ENCODE assay signal across 9 cellular contexts in the genomic region with DNA sequence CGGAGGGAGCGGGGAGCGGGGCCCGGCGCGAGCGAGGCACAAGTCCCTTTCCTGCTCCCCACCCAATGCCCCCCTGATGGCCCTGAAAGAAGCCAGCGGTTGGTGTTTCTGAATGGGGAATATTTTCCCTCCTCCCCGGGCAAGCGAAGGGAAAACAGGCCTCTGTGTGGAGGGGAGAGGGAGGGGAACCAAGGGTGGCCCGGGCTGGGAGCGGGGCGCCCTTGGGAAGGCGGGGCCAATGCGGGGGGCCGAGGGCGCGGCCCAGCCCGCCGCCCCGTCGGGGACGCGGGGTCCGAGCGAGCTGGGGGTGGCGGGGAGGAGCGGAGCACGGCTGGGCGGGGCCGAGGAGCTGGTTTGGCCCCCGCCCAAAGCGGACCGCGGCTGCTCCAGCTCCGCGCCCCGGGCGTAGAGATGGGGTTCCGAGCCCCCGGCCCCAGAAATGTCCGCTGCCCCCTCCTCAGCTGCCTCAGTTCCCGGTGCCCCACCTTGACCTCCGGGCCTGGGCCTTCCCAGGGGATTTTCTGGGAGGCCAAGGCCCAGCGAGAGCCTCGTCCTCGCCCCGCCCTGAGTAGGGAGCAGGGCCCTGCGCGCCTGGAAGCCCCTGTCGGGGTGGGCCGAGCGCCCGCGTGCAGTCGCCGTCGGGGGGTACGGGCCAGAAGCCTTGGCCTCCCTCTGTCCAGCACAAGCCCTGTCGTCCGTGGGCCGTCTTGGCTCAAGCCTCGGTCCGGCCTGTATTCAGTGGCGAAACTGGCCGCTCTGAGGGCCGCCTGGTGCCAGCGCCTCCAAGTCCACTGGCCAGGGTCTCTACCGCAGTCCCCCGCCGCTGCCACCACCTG. TPM values are rescaled to one million over a fixed set of nuclear protein-coding genes. Genes with fewer than 3 reads are reported as not detected.
DNase-seq lines count a peak whose midpoint lies in the region; ATAC-seq and TF ChIP-seq lines count a peak whose summit lies in the region.
"Had no signal": no experiment of that assay in that cellular context is flagged by ENCODE, and none has a peak within 500 bp of the region (broad histone marks: within the 10 kb centered on the region; RNA-seq: fewer than 3 reads in every experiment).

No MANE protein-coding gene starts in this region.

- peak overlapping the region; percentile 33 for H3K4me3 ChIP-seq in GM12864 (ENCODE audit: low read depth, low read length)
- peak overlapping the region; percentile 26 to 65 (median 54) for H3K4me3 ChIP-seq in heart left ventricle
- H3K4me3 ChIP-seq in retinal pigment epithelial cell (ENCODE audit: low read length): peak overlapping the region; percentile 30
- no peak overlapping the region for H3K4me3 ChIP-seq in WERI-Rb-1 (ENCODE audit: low read depth, low read length)

- H3K27me3 ChIP-seq in heart left ventricle: no peaks in the 10 kb centered on the region
- H3K27me3 ChIP-seq in WERI-Rb-1 (ENCODE audit: insufficient read depth, low read depth, severe bottlenecking): no peaks in the 10 kb centered on the region

- H3K9me3 Mint-ChIP-seq in activated T-cell treated with anti-CD3 and anti-CD28 coated beads, Interleukin-2, amount 50 U/mL, for 72 hours: no peaks in the 10 kb centered on the region

- ATAC-seq in activated T-cell treated with anti-CD3 and anti-CD28 coated beads, Interleukin-2, amount 50 U/mL, for 72 hours (replicated peaks in 1 of 2): no peak
- ATAC-seq in heart left ventricle: peak in 2 of 4 donors; percentile 4 to 19
- ATAC-seq in GM21619 (IDR thresholded peaks at IDR 0.05; ENCODE audit: unreplicated experiment): no peak

- H3K4me3 Mint-ChIP-seq in activated T-cell treated with anti-CD3 and anti-CD28 coated beads, Interleukin-2, amount 50 U/mL, for 72 hours: peak overlapping the region; percentile 69 to 81

- peaks cover 27% of the 10 kb centered on the region for H3K4me1 Mint-ChIP-seq in activated T-cell treated with anti-CD3 and anti-CD28 coated beads, Interleukin-2, amount 50 U/mL, for 72 hours (ENCODE audit: low read depth)

- TF ChIP-seq POLR2A in heart left ventricle (IDR thresholded peaks at IDR 0.05): peak in 1 of 2 donors; percentile 31

- H3K27ac ChIP-seq in heart left ventricle (peak overlapping the region; percentile 87 to 99 (median 92)), WERI-Rb-1 (no peak overlapping the region)
- H3K27ac ChIP-seq: KMS-11 had no signal

- peaks cover 0 to 42% (median 24%) of the 10 kb centered on the region in 12 donors for H3K4me1 ChIP-seq in heart left ventricle

- peaks cover 10 to 18% of the 10 kb centered on the region in 2 donors for H3K36me3 Mint-ChIP-seq in activated T-cell treated with anti-CD3 and anti-CD28 coated beads, Interleukin-2, amount 50 U/mL, for 72 hours (ENCODE audit: insufficient read depth in 2 of 2)

- no peak overlapping the region for H3K27ac Mint-ChIP-seq in activated T-cell treated with anti-CD3 and anti-CD28 coated beads, Interleukin-2, amount 50 U/mL, for 72 hours

- DNase-seq in GM12864 (ENCODE audit: low read depth) (no peak), heart left ventricle (peak; percentile 59 to 84 (median 69)), retinal pigment epithelial cell (ENCODE audit: low read depth) (no peak), SK-N-DZ (ENCODE audit: low spot score) (no peak), NCI-H2029 treated with DMSO at 0.1 percent for 48 hours (lab: John Stamatoyannopoulos, UW) (no peak), WERI-Rb-1 (no peak)
- DNase-seq in activated T-cell treated with anti-CD3 and anti-CD28 coated beads, Interleukin-2, amount 50 U/mL, for 72 hours: peak; percentile 44 to 58

- H3K36me3 ChIP-seq in heart left ventricle: peaks cover 0 to 2% (median 0%) of the 10 kb centered on the region in 9 donors
- no peaks in the 10 kb centered on the region for H3K36me3 ChIP-seq in WERI-Rb-1

- H3K9me3 ChIP-seq in heart left ventricle (no peaks in the 10 kb centered on the region), WERI-Rb-1 (ENCODE audit: severe bottlenecking) (no peaks in the 10 kb centered on the region)

- H3K27me3 Mint-ChIP-seq in activated T-cell treated with anti-CD3 and anti-CD28 coated beads, Interleukin-2, amount 50 U/mL, for 72 hours (ENCODE audit: low read depth): no peaks in the 10 kb centered on the region

- intact Hi-C loops in heart left ventricle (cut with DNase I): loop anchor here in 1 of 10 donors (5.0 kb wide), 1 partner anchor 53 kb away; no protein-coding TSS in a partner anchor

- WGBS in heart left ventricle, 4 donors: 12 to 21% (median 17%) methylated on average over 33 to 71 of the region's 71 CpGs

- no peak for TF ChIP-seq CTCF in GM12864 (IDR thresholded peaks at IDR 0.05; ENCODE audit: low read depth, low read length, missing control alignments)
- no peak for TF ChIP-seq CTCF in heart left ventricle (IDR thresholded peaks at IDR 0.05)
- no peak for TF ChIP-seq CTCF in retinal pigment epithelial cell (conservative IDR thresholded peaks at IDR 0.05; ENCODE audit: low read depth, low read length)
- no peak for TF ChIP-seq CTCF in WERI-Rb-1 (IDR thresholded peaks at IDR 0.05; ENCODE audit: low read depth, low read length)

RNA-seq across cellular contexts. Expression of a gene that starts 3.9 kb away (rescaled TPM):
- total RNA-seq in activated T-cell treated with anti-CD3 and anti-CD28 coated beads, Interleukin-2, amount 50 U/mL, for 72 hours: 10 to 100 TPM; 58.0 to 63.3 TPM
- total RNA-seq in heart left ventricle: 10 to 100 TPM; 14.4 to 28.7 (median 22.5) TPM
- 10 to 100 TPM; 11.9 to 12.4 TPM for polyA plus RNA-seq in heart left ventricle
- polyA plus RNA-seq in SK-N-DZ (2014; cell fraction: cytosol; rRNA removed): 1.4 TPM in 2 replicates
- 0.97 and 2.7 TPM in 2 replicates for polyA plus RNA-seq in SK-N-DZ (2014; cell fraction: nucleus; rRNA removed)

RNA-seq across cellular contexts. Expression of a gene that starts 8.9 kb away (rescaled TPM):
- 10 to 100 TPM; 17.9 to 20.1 TPM for total RNA-seq in activated T-cell treated with anti-CD3 and anti-CD28 coated beads, Interleukin-2, amount 50 U/mL, for 72 hours
- total RNA-seq in heart left ventricle: 1 to 10 TPM; 4.1 to 9.8 (median 6.3) TPM
- 1 to 10 TPM; 3.3 to 8.8 TPM for polyA plus RNA-seq in heart left ventricle
- polyA plus RNA-seq in SK-N-DZ (2014; cell fraction: cytosol; rRNA removed): 6.4 TPM in 2 replicates
- polyA plus RNA-seq in SK-N-DZ (2014; cell fraction: nucleus; rRNA removed): 21.1 and 23.7 TPM in 2 replicates

RNA-seq across cellular contexts. Expression of a gene that starts 12.1 kb away (rescaled TPM):
- total RNA-seq in activated T-cell treated with anti-CD3 and anti-CD28 coated beads, Interleukin-2, amount 50 U/mL, for 72 hours: 1 to 10 TPM; 3.1 to 4.5 TPM
- total RNA-seq in heart left ventricle: 100 to 1,000 TPM; 102 to 207 (median 123) TPM
- 100 to 1,000 TPM in 1 of 2 donors, 10 to 100 TPM in 1; 92.8 to 105 TPM for polyA plus RNA-seq in heart left ventricle
- 14.7 and 16.2 TPM in 2 replicates for polyA plus RNA-seq in SK-N-DZ (2014; cell fraction: cytosol; rRNA removed)
- polyA plus RNA-seq in SK-N-DZ (2014; cell fraction: nucleus; rRNA removed): 17.1 and 17.3 TPM in 2 replicates

RNA-seq across cellular contexts. Expression of a gene that starts 17.3 kb away (rescaled TPM):
- total RNA-seq in activated T-cell treated with anti-CD3 and anti-CD28 coated beads, Interleukin-2, amount 50 U/mL, for 72 hours: 10 to 100 TPM; 12.5 to 13.0 TPM
- 1 to 10 TPM; 3.9 to 7.5 (median 5.7) TPM for total RNA-seq in heart left ventricle
- polyA plus RNA-seq in heart left ventricle: 1 to 10 TPM; 3.4 to 6.4 TPM
- 9.7 and 10.2 TPM in 2 replicates for polyA plus RNA-seq in SK-N-DZ (2014; cell fraction: cytosol; rRNA removed)
- 7.2 and 8.5 TPM in 2 replicates for polyA plus RNA-seq in SK-N-DZ (2014; cell fraction: nucleus; rRNA removed)

Comparison
In these comparisons a context has a peak if more than half of its experiments do, and no peak if none do; other contexts are left out.
1. DNase-seq: peak in activated T-cell treated with anti-CD3 and anti-CD28 coated beads, Interleukin-2, amount 50 U/mL, for 72 hours (2 of 2) and heart left ventricle (5 of 5); none in GM12864 (single experiment), retinal pigment epithelial cell (single experiment), SK-N-DZ (single experiment), NCI-H2029 treated with DMSO at 0.1 percent for 48 hours (single experiment) and WERI-Rb-1 (single experiment).
2. RNA of a gene that starts 12.1 kb away (total RNA-seq): 102 to 207 TPM in heart left ventricle; 3.1 to 4.5 TPM in activated T-cell treated with anti-CD3 and anti-CD28 coated beads, Interleukin-2, amount 50 U/mL, for 72 hours; every median in the first group is over 10 times any median in the second.